Comparison of ENCODE assay signal across 24 cellular contexts in the genomic region with DNA sequence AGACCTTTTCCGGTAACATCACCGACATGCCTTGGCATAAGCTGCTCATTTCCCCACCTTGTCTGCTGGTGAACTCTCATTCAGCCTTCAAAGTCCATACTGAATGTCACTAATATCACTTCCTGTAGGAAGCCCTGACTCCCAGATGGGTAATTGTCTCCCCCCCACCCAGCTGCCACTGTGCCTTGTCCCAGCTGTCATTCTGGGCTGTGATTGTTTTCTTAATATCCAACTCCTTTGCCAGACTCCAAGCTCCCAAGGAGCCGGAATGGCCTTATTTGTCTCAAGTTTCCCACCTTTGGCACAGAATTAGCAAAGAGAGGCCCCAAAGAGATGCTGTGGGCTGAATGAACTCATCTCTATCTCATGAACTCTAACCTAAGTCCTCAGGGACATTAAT.
"Had no signal": no experiment of that assay in that cellular context is flagged by ENCODE, and none has a peak within 500 bp of the region (broad histone marks: within the 10 kb centered on the region; RNA-seq: fewer than 3 reads in every experiment).

No MANE protein-coding gene starts in this region.

- H3K9me3 Mint-ChIP-seq: activated T-helper 17 cell treated with anti-CD3 and anti-CD28 coated beads, Interleukin-2, amount 50 U/mL, for 72 hours; central memory CD8-positive, alpha-beta T cell; immature natural killer cell; natural killer cell treated with Interleukin-12 subunit alpha and Interleukin-12 subunit beta and Interleukin-15 and Interleukin-18, amount 100 ng/mL, for 72 hours had no signal

- H3K27me3 ChIP-seq: breast epithelium, foreskin keratinocyte, hepatocyte, suprapubic skin, uterus had no signal

- H3K4me3 ChIP-seq: breast epithelium, hepatocyte, left ventricle myocardium inferior, smooth muscle cell, stomach, suprapubic skin, uterus had no signal

- H3K9me3 ChIP-seq: uterus had no signal

- H3K4me3 Mint-ChIP-seq: activated naive CD8-positive, alpha-beta T cell treated with anti-CD3 and anti-CD28 coated beads for 36 hours; activated T-helper 17 cell treated with anti-CD3 and anti-CD28 coated beads, Interleukin-2, amount 50 U/mL, for 72 hours; central memory CD8-positive, alpha-beta T cell; immature natural killer cell; natural killer cell treated with Interleukin-12 subunit alpha and Interleukin-12 subunit beta and Interleukin-15 and Interleukin-18, amount 100 ng/mL, for 72 hours; stimulated activated memory B cell treated with anti-CD40 and anti-IgM and Interleukin-4, amounts not matched to agents 10 μg/mL and 1 μg/mL and 100 μg/mL, for 72 hours; WTC11 had no signal

- H3K27ac Mint-ChIP-seq: activated naive CD8-positive, alpha-beta T cell treated with anti-CD3 and anti-CD28 coated beads for 36 hours; activated T-helper 17 cell treated with anti-CD3 and anti-CD28 coated beads, Interleukin-2, amount 50 U/mL, for 72 hours; immature natural killer cell; natural killer cell treated with Interleukin-12 subunit alpha and Interleukin-12 subunit beta and Interleukin-15 and Interleukin-18, amount 100 ng/mL, for 72 hours; stimulated activated memory B cell treated with anti-CD40 and anti-IgM and Interleukin-4, amounts not matched to agents 10 μg/mL and 1 μg/mL and 100 μg/mL, for 72 hours; WTC11 had no signal

- H3K27ac ChIP-seq: breast epithelium, foreskin keratinocyte, hepatocyte, left ventricle myocardium inferior, stomach, suprapubic skin had no signal

- H3K4me1 ChIP-seq: breast epithelium, foreskin keratinocyte had no signal

- DNase-seq: activated naive CD8-positive, alpha-beta T cell treated with anti-CD3 and anti-CD28 coated beads for 36 hours; activated T-cell treated with anti-CD3 and anti-CD28 coated beads, Interleukin-2, amount 50 U/mL, for 1 hour; effector memory CD4-positive, alpha-beta T cell; foreskin keratinocyte; immature natural killer cell; kidney glomerular epithelial cell; left ventricle myocardium inferior; nucleus accumbens; stimulated activated CD4-positive, alpha-beta T cell treated with anti-CD3 and anti-CD28 coated beads, Interleukin-15, amount 100 ng/mL, for 24 hours; stomach; trophoblast cell; uterus had no signal

- H3K36me3 ChIP-seq: breast epithelium, left ventricle myocardium inferior, stomach, suprapubic skin, uterus had no signal

- H3K36me3 Mint-ChIP-seq: activated naive CD8-positive, alpha-beta T cell treated with anti-CD3 and anti-CD28 coated beads for 36 hours; immature natural killer cell; natural killer cell treated with Interleukin-12 subunit alpha and Interleukin-12 subunit beta and Interleukin-15 and Interleukin-18, amount 100 ng/mL, for 72 hours; stimulated activated memory B cell treated with anti-CD40 and anti-IgM and Interleukin-4, amounts not matched to agents 10 μg/mL and 1 μg/mL and 100 μg/mL, for 72 hours; WTC11 had no signal

- ATAC-seq: activated T-helper 17 cell treated with anti-CD3 and anti-CD28 coated beads, Interleukin-2, amount 50 U/mL, for 72 hours; foreskin keratinocyte; natural killer cell treated with Interleukin-12 subunit alpha and Interleukin-12 subunit beta and Interleukin-15 and Interleukin-18, amount 100 ng/mL, for 72 hours; sciatic nerve; stimulated activated memory B cell treated with anti-CD40 and anti-IgM and Interleukin-4, amounts not matched to agents 10 μg/mL and 1 μg/mL and 100 μg/mL, for 72 hours; WTC11 had no signal

- FAIRE-seq: astrocyte, colon had no signal
